8 cellular contexts compared by ENCODE assay signal in genomic region chr2:226995625-226996041, GRCh38.
DNase-seq lines count a peak whose midpoint lies in the region; ATAC-seq and TF ChIP-seq lines count a peak whose summit lies in the region.

No MANE protein-coding gene starts in this region.

- peak in 1 of 2 donors; percentile 11 for TF ChIP-seq POLR2A in adrenal gland (IDR thresholded peaks at IDR 0.05)
- TF ChIP-seq POLR2A in tibial nerve (IDR thresholded peaks at IDR 0.05), result no peak

- H3K36me3 ChIP-seq in adrenal gland (replicated peaks in 1 of 2) (no peaks in the 10 kb centered on the region), mucosa of descending colon (ENCODE audit: low read depth) (no peaks in the 10 kb centered on the region), tibial nerve (peaks cover 0 to 64% (median 0%) of the 10 kb centered on the region in 3 donors)

- H3K4me1 ChIP-seq in adrenal gland (replicated peaks in 1 of 2), result peaks cover 7 to 14% of the 10 kb centered on the region in 2 donors
- H3K4me1 ChIP-seq in mucosa of descending colon (ENCODE audit: low read depth), result no peaks in the 10 kb centered on the region
- no peaks in the 10 kb centered on the region for H3K4me1 ChIP-seq in tibial nerve

- H3K9me3 ChIP-seq in adrenal gland (replicated peaks in 1 of 3) (no peaks in the 10 kb centered on the region), mucosa of descending colon (no peaks in the 10 kb centered on the region), tibial nerve (no peaks in the 10 kb centered on the region)

- intact Hi-C loops in adrenal gland (cut with DNase I), result no loop called here
- intact Hi-C loops in mucosa of descending colon (cut with DNase I, micrococcal nuclease), result no loop called here

- DNase-seq in Ammon's horn (ENCODE audit: low spot score) (peak; percentile 58), adrenal gland (peak; percentile 80 to 96 (median 92)), mucosa of descending colon (peak in 2 of 3 donors; percentile 22 to 47), NCI-H187 treated with DMSO at 0.1 percent for 48 hours (lab: John Stamatoyannopoulos, UW) (no peak), tibial nerve (ENCODE audit: low spot score in 2 of 2) (no peak), DMS153 treated with DMSO at 0.1 percent for 48 hours (lab: John Stamatoyannopoulos, UW; ENCODE audit: unreplicated experiment) (no peak)

- H3K27ac ChIP-seq in adrenal gland, result peak overlapping the region in 3 of 5 donors; percentile 35 to 62 (median 41)
- no peak overlapping the region for H3K27ac ChIP-seq in tibial nerve

- no peak for TF ChIP-seq EP300 in tibial nerve (IDR thresholded peaks at IDR 0.05)

- H3K27me3 ChIP-seq in adrenal gland (no peaks in the 10 kb centered on the region), tibial nerve (no peaks in the 10 kb centered on the region)

- peak; percentile 40 for ATAC-seq in HG02759 (IDR thresholded peaks at IDR 0.05; ENCODE audit: unreplicated experiment)
- peak; percentile 49 for ATAC-seq in mucosa of descending colon
- ATAC-seq in HG03025 (IDR thresholded peaks at IDR 0.05; ENCODE audit: low FRiP score, unreplicated experiment), result no peak

- H3K4me3 ChIP-seq in adrenal gland, result no peak overlapping the region
- no peak overlapping the region for H3K4me3 ChIP-seq in mucosa of descending colon
- H3K4me3 ChIP-seq in tibial nerve, result no peak overlapping the region

- TF ChIP-seq CTCF in adrenal gland (IDR thresholded peaks at IDR 0.05) (no peak), mucosa of descending colon (IDR thresholded peaks at IDR 0.05) (no peak), tibial nerve (IDR thresholded peaks at IDR 0.05) (no peak)

- WGBS in adrenal gland, 4 donors, result 25 to 41% (median 32%) methylated on average over 11 to 15 of the region's 15 CpGs
- 82 to 90% methylated on average over 14 to 15 of the region's 15 CpGs for WGBS in tibial nerve, 2 donors

Comparison
In these comparisons a context has a peak if more than half of its experiments do, and no peak if none do; other contexts are left out.
1. DNase-seq: peak in Ammon's horn (single experiment), adrenal gland (7 of 7) and mucosa of descending colon (2 of 3); none in NCI-H187 treated with DMSO at 0.1 percent for 48 hours (single experiment), tibial nerve (0 of 2) and DMS153 treated with DMSO at 0.1 percent for 48 hours (single experiment).
2. H3K27ac ChIP-seq: peak in adrenal gland (3 of 5); none in tibial nerve (0 of 4).